In the genomic region with DNA sequence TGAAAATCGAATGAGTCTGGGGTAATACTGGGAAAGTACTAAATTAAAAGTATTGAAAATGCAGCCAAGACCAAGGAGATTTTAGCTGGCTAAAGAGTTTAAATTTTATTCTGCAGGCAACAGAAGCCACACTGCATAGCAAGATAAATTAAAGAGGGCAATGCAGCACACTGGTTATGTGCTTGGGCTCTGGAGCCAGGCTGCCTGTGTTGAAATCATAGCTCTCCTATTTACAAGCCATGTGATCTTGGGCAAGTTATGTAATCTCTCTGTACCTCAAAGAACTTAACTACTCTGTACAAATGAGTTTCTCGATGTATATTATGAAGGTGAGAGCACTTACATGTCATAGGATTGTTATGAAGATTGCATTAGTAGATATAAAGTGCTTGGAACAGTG, we compare ENCODE assay signal across 15 cellular contexts. TPM values are rescaled to one million over a fixed set of nuclear protein-coding genes. Genes with fewer than 3 reads are reported as not detected.
DNase-seq lines count a peak whose midpoint lies in the region; ATAC-seq, FAIRE-seq and TF ChIP-seq lines count a peak whose summit lies in the region.
"Had no signal": no experiment of that assay in that cellular context is flagged by ENCODE, and none has a peak within 500 bp of the region (broad histone marks: within the 10 kb centered on the region; RNA-seq: fewer than 3 reads in every experiment).

No MANE protein-coding gene starts in this region.

- H3K36me3 ChIP-seq in bronchial epithelial cell (ENCODE audit: control insufficient read depth, insufficient read depth, low read length) (no peaks in the 10 kb centered on the region), stomach (no peaks in the 10 kb centered on the region)
- H3K36me3 ChIP-seq: SJSA1, thoracic aorta had no signal

- WGBS in stomach, 5 donors: 56 to 66% (median 62%) methylated on average over 2 of the region's 2 CpGs

- no peak for FAIRE-seq in bronchial epithelial cell (lab: Jason Lieb, UNC)
- FAIRE-seq: endometrium, GM12891 had no signal

- TF ChIP-seq CTCF in bronchial epithelial cell (IDR thresholded peaks at IDR 0.05; ENCODE audit: insufficient read depth, low read length, severe bottlenecking): no peak
- TF ChIP-seq CTCF in stomach (IDR thresholded peaks at IDR 0.05): no peak

- intact Hi-C loops in stomach (cut with DNase I; ENCODE audit: low total_unique reads): no loop called here

- peak; percentile 58 for DNase-seq in NCI-H226
- DNase-seq in bronchial epithelial cell (ENCODE audit: low read depth): peak; percentile 55
- DNase-seq in stomach: peak; percentile 44
- DNase-seq in NCI-H1930 (lab: John Stamatoyannopoulos, UW): no peak
- DNase-seq in activated CD4-positive, CD25-positive, alpha-beta regulatory T cell treated with anti-CD3 and anti-CD28 coated beads, Interleukin-2, amount 50 U/mL, for 72 hours: no peak
- DNase-seq: activated CD4-positive, alpha-beta T cell treated with anti-CD3 and anti-CD28 coated beads for 48 hours; activated naive CD4-positive, alpha-beta T cell treated with anti-CD3 and anti-CD28 coated beads, Interleukin-2, amount 50 U/mL, for 16 hours; immature natural killer cell had no signal

- no peaks in the 10 kb centered on the region for H3K9me3 ChIP-seq in stomach
- H3K9me3 ChIP-seq: SJSA1, thoracic aorta had no signal

- TF ChIP-seq EP300 in stomach (IDR thresholded peaks at IDR 0.05): no peak

- H3K4me3 ChIP-seq in bronchial epithelial cell (ENCODE audit: low read depth, low read length): no peak overlapping the region
- no peak overlapping the region for H3K4me3 ChIP-seq in stomach
- H3K4me3 ChIP-seq: SJSA1, thoracic aorta had no signal

- TF ChIP-seq POLR2A in stomach (IDR thresholded peaks at IDR 0.05): no peak
- no peak for TF ChIP-seq POLR2A in GM18505 (IDR thresholded peaks at IDR 0.05; ENCODE audit: borderline replicate concordance, extremely low read depth, insufficient read depth, insufficient read length)

- peak overlapping the region; percentile 15 for H3K27ac ChIP-seq in layer of hippocampus (ENCODE audit: low read depth, low read length)
- H3K27ac ChIP-seq in stomach: peak overlapping the region in 1 of 5 donors; percentile 20
- H3K27ac ChIP-seq: SJSA1, thoracic aorta had no signal

- no peak for ATAC-seq in GM18861 (IDR thresholded peaks at IDR 0.05; ENCODE audit: unreplicated experiment)
- ATAC-seq in GM18505 (IDR thresholded peaks at IDR 0.05; ENCODE audit: unreplicated experiment): no peak

- H3K27me3 ChIP-seq in bronchial epithelial cell (ENCODE audit: control insufficient read depth, insufficient read depth, low read length) (no peaks in the 10 kb centered on the region), layer of hippocampus (ENCODE audit: control insufficient read depth, insufficient read depth, low read length) (no peaks in the 10 kb centered on the region), stomach (no peaks in the 10 kb centered on the region)
- H3K27me3 ChIP-seq: SJSA1 had no signal

- H3K4me1 ChIP-seq in stomach: peaks cover 6 to 70% (median 41%) of the 10 kb centered on the region in 4 donors
- H3K4me1 ChIP-seq: SJSA1 had no signal

RNA-seq across cellular contexts. Expression of gene SLC25A13, which starts 9.9 kb away (rescaled TPM):
- 14.6 and 16.6 TPM in 2 replicates for total RNA-seq in bronchial epithelial cell
- total RNA-seq in stomach: 10 to 100 TPM in 4 of 5 donors, 1 to 10 TPM in 1; 4.1 to 72.0 (median 47.1) TPM
- 10 to 100 TPM in 1 of 3 donors, 1 to 10 TPM in 2; 7.1 to 11.9 (median 9.4) TPM for polyA plus RNA-seq in stomach

Comparison
In these comparisons a context has a peak if more than half of its experiments do, and no peak if none do; other contexts are left out.
1. DNase-seq: peak in NCI-H226 (single experiment), bronchial epithelial cell (single experiment) and stomach (single experiment); none in NCI-H1930 (0 of 2) and activated CD4-positive, CD25-positive, alpha-beta regulatory T cell treated with anti-CD3 and anti-CD28 coated beads, Interleukin-2, amount 50 U/mL, for 72 hours (single experiment).